In the genomic region with DNA sequence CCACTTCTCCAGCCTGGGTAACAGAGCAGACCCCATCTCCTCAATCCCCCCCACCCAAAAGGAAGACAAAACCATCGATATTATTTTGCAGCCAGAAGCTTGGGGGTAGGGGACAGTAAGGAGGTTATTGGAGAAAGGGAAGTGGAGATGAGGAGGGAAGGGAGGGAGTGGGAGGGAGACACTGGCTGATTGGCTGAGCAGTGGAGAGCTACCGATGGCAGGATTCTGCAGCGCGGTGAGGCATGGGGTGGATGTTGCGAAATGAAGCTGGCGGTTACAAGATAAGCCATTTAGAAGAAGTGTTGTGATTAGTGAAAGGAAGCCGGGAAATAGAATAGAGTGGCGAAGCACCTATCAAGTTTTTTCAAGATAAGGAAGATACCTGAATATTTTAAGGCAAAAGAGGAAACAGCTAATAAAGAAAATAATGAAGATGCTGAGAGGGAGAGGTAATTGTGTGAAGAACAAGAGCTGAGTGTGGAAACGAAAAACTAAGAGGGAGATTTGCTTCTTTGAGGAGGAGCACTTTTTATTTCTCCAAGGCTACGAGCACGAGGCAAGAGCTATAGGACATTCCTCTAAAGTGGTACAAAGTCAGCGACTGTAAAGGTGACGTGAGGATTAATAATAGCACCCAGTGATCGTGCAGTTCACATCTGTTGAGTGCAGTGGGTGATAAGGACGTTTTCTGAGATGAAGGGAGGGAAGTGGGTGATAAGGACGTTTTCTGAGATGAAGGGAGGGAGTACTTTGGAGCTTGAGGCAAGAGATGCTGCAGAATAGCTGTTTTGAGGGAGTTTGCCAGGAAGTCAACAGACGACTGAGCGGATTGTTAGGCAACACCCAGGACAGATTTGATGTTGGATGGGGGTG, we compare ENCODE assay signal across 10 cellular contexts.
DNase-seq lines count a peak whose midpoint lies in the region; ATAC-seq, FAIRE-seq and TF ChIP-seq lines count a peak whose summit lies in the region.
"Had no signal": no experiment of that assay in that cellular context is flagged by ENCODE, and none has a peak within 500 bp of the region (broad histone marks: within the 10 kb centered on the region; RNA-seq: fewer than 3 reads in every experiment).

No MANE protein-coding gene starts in this region.

- 0 out of 2 replicates have a peak overlapping the region, but pooled peaks have one; percentile 61 for H2BK20ac ChIP-seq in H1 (ENCODE audit: low read length)

- no peaks in the 10 kb centered on the region for H3K9me3 Mint-ChIP-seq in CD8-positive, alpha-beta T cell
- H3K9me3 Mint-ChIP-seq: neural crest cell had no signal

- H2AFZ ChIP-seq in H1 (ENCODE audit: low read length) = no peak overlapping the region

- peak overlapping the region; percentile 25; the same call in 1 of the 2 replicates for H2BK15ac ChIP-seq in H1 (ENCODE audit: low read length)

- FAIRE-seq in H1 (lab: Jason Lieb, UNC) = no peak

- no peak for TF ChIP-seq RAD21 in H1 (IDR thresholded peaks at IDR 0.05 in 1 of 2, conservative IDR thresholded peaks at IDR 0.05 in 1 of 2; ENCODE audit: low read depth in 2 of 2, low read length in 2 of 2)

- no peak overlapping the region for H4K5ac ChIP-seq in H1 (ENCODE audit: insufficient read length, low read depth, low read length)

- peaks cover 2% of the 10 kb centered on the region for H3K36me3 Mint-ChIP-seq in CD8-positive, alpha-beta T cell

- no peaks in the 10 kb centered on the region for H3K23me2 ChIP-seq in H1 (ENCODE audit: low read depth, low read length)

- intact Hi-C loops in CD8-positive, alpha-beta T cell (cut with DNase I, micrococcal nuclease) = no loop called here
- intact Hi-C loops in psoas muscle (cut with DNase I) = no loop called here

- H3K27me3 Mint-ChIP-seq in CD8-positive, alpha-beta T cell (ENCODE audit: low read depth) = peaks cover 4% of the 10 kb centered on the region

- no peak overlapping the region for H2BK120ac ChIP-seq in H1 (replicated peaks; ENCODE audit: low read depth, low read length)

- CTCF ChIA-PET in CD8-positive, alpha-beta T cell (lab: Charles Lee) = interaction anchor here (1.1 to 2.7 kb wide), 3 partner anchors 9 to 251 kb away, joined by 4 to 24 read pairs (median 11); no protein-coding TSS in a partner anchor
- CTCF ChIA-PET in H1 (lab: Charles Lee; ENCODE audit: partially characterized antibody) = interaction anchor here (1.0 to 2.0 kb wide), 5 partner anchors 9 to 128 kb away, joined by 3 to 16 read pairs (median 3); a partner anchor contains a TSS

- H3K4ac ChIP-seq in H1 (replicated peaks; ENCODE audit: insufficient read length, low read depth, low read length) = no peak overlapping the region

- H3K27me3 ChIP-seq in CD8-positive, alpha-beta T cell (ENCODE audit: insufficient read depth, low read length) = no peaks in the 10 kb centered on the region
- H3K27me3 ChIP-seq in H1 (replicated peaks in 1 of 4; ENCODE audit: control insufficient read depth in 3 of 4, extremely low read depth in 1 of 4, insufficient read depth in 3 of 4, low read length in 3 of 4) (no peaks in the 10 kb centered on the region), psoas muscle (ENCODE audit: insufficient read depth in 3 of 3, low read length in 2 of 3) (no peaks in the 10 kb centered on the region), foreskin keratinocyte (no peaks in the 10 kb centered on the region)

- H2AK5ac ChIP-seq in H1 (ENCODE audit: low read depth, low read length) = 0 out of 2 replicates have a peak overlapping the region, but pooled peaks have one; percentile 67

- DNase-seq in CD8-positive, alpha-beta T cell = no peak
- peak; percentile 25 for DNase-seq in OCI-M2 (lab: John Stamatoyannopoulos, UW; ENCODE audit: unreplicated experiment)
- DNase-seq in H1 (ENCODE audit: low read depth in 1 of 2, low spot score in 2 of 2) = peak in 1 of 2 experiments; percentile 52
- DNase-seq in midbrain (lab: John Stamatoyannopoulos, UW) = peak; percentile 30
- DNase-seq in psoas muscle = no peak
- no peak for DNase-seq in foreskin keratinocyte
- no peak for DNase-seq in cortex of kidney (lab: John Stamatoyannopoulos, UW)
- DNase-seq: effector memory CD4-positive, alpha-beta T cell had no signal

- H3K9ac ChIP-seq in H1 (replicated peaks in 1 of 4; ENCODE audit: extremely low read depth in 1 of 4, low read depth in 3 of 4, low read length in 3 of 4) = no peak overlapping the region

- no peak for ATAC-seq in CD8-positive, alpha-beta T cell
- no peak for ATAC-seq in psoas muscle
- no peak for ATAC-seq in GM18861 (IDR thresholded peaks at IDR 0.05; ENCODE audit: unreplicated experiment)
- no peak for ATAC-seq in foreskin keratinocyte

- H3K9me3 ChIP-seq in CD8-positive, alpha-beta T cell (ENCODE audit: low read length) = no peaks in the 10 kb centered on the region
- H3K9me3 ChIP-seq in H1 (ENCODE audit: insufficient read depth in 2 of 2, low read depth in 1 of 2, low read length in 1 of 2) = peaks cover 0 to 3% of the 10 kb centered on the region in 2 experiments; a peak in 1 of 4 replicates
- H3K9me3 ChIP-seq in psoas muscle = no peaks in the 10 kb centered on the region

- H4K91ac ChIP-seq in H1 (replicated peaks; ENCODE audit: insufficient read length, low read length) = no peak overlapping the region

- H4K20me1 ChIP-seq in H1 (replicated peaks in 1 of 2; ENCODE audit: control insufficient read depth in 1 of 2, insufficient read depth in 2 of 2, low read length in 2 of 2) = no peaks in the 10 kb centered on the region

- H3K14ac ChIP-seq in H1 (ENCODE audit: insufficient read length) = no peak overlapping the region

- no peaks in the 10 kb centered on the region for H3K79me2 ChIP-seq in H1 (ENCODE audit: control insufficient read depth in 1 of 2, insufficient read depth in 2 of 2, low read length in 2 of 2)

- no peak overlapping the region for H3K27ac ChIP-seq in CD8-positive, alpha-beta T cell (ENCODE audit: low read depth, low read length)
- no peak overlapping the region for H3K27ac ChIP-seq in H1 (ENCODE audit: low read depth, low read length)
- no peak overlapping the region for H3K27ac ChIP-seq in psoas muscle
- no peak overlapping the region for H3K27ac ChIP-seq in foreskin keratinocyte

- TF ChIP-seq CTCF in CD8-positive, alpha-beta T cell (IDR thresholded peaks at IDR 0.05) = no peak
- TF ChIP-seq CTCF in H1 (IDR thresholded peaks at IDR 0.05; ENCODE audit: control extremely low read depth in 1 of 3, insufficient read depth in 1 of 3, low read depth in 1 of 3, low read length in 3 of 3) (no peak), psoas muscle (IDR thresholded peaks at IDR 0.05) (no peak), foreskin keratinocyte (conservative IDR thresholded peaks at IDR 0.05) (no peak)

- H3K79me1 ChIP-seq in H1 (ENCODE audit: low read depth, low read length) = no peaks in the 10 kb centered on the region

- TF ChIP-seq POLR2A in H1 (IDR thresholded peaks at IDR 0.05; ENCODE audit: control extremely low read depth in 1 of 2, low read depth in 2 of 2, low read length in 2 of 2) = no peak

- peaks cover 13% of the 10 kb centered on the region for H3K4me1 Mint-ChIP-seq in CD8-positive, alpha-beta T cell (ENCODE audit: low read depth)

- no peak overlapping the region for H3K4me3 ChIP-seq in CD8-positive, alpha-beta T cell (ENCODE audit: low read depth, low read length)
- no peak overlapping the region for H3K4me3 ChIP-seq in H1 (ENCODE audit: extremely low read depth in 1 of 4, insufficient read depth in 2 of 4, low read depth in 3 of 4, low read length in 4 of 4)
- no peak overlapping the region for H3K4me3 ChIP-seq in psoas muscle

- H4K8ac ChIP-seq in H1 (ENCODE audit: extremely low read depth, insufficient read depth, low read length) = no peak overlapping the region

- no peak overlapping the region for H3K56ac ChIP-seq in H1 (replicated peaks; ENCODE audit: insufficient read length, low read depth, low read length)

- H3K4me3 Mint-ChIP-seq in CD8-positive, alpha-beta T cell = peak overlapping the region; percentile 46
- H3K4me3 Mint-ChIP-seq: neural crest cell had no signal

- no peak overlapping the region for H3K23ac ChIP-seq in H1 (ENCODE audit: insufficient read length)

- no peak overlapping the region; the same call in 1 of the 2 replicates for H2BK12ac ChIP-seq in H1 (ENCODE audit: low read depth, low read length)

- no peak for TF ChIP-seq EP300 in H1 (IDR thresholded peaks at IDR 0.05; ENCODE audit: borderline replicate concordance in 1 of 2, low read depth in 2 of 2, low read length in 2 of 2)

- POLR2A ChIA-PET in CD8-positive, alpha-beta T cell (lab: Charles Lee) = no interaction called here
- POLR2A ChIA-PET in H1 (lab: Charles Lee; ENCODE audit: partially characterized antibody) = interaction anchor here (1.1 to 1.6 kb wide), 4 partner anchors 9 to 205 kb away, joined by 3 to 4 read pairs (median 4); a partner anchor contains a TSS

- H3K18ac ChIP-seq in H1 (ENCODE audit: extremely low read depth, low read length) = peak overlapping the region; percentile 80; the same call in 1 of the 2 replicates

- H3K36me3 ChIP-seq in CD8-positive, alpha-beta T cell (ENCODE audit: insufficient read depth, low read length) = no peaks in the 10 kb centered on the region
- H3K36me3 ChIP-seq in H1 (ENCODE audit: control insufficient read depth in 2 of 4, insufficient read depth in 4 of 4, low read length in 3 of 4) (no peaks in the 10 kb centered on the region; a peak in 2 of 8 replicates), psoas muscle (ENCODE audit: insufficient read depth in 1 of 2, low read depth in 1 of 2) (no peaks in the 10 kb centered on the region)

- H2BK5ac ChIP-seq in H1 (ENCODE audit: low read depth, low read length) = 0 out of 2 replicates have a peak overlapping the region, but pooled peaks have one; percentile 30

- H3K4me1 ChIP-seq in CD8-positive, alpha-beta T cell (ENCODE audit: insufficient read depth, low read length) = peaks cover 11% of the 10 kb centered on the region
- H3K4me1 ChIP-seq in H1 (replicated peaks in 1 of 4; ENCODE audit: control insufficient read depth in 3 of 4, insufficient read depth in 4 of 4, low read length in 3 of 4) = peaks cover 2 to 14% (median 6%) of the 10 kb centered on the region in 4 experiments; a peak in 5 of 7 replicates
- H3K4me1 ChIP-seq in psoas muscle = no peaks in the 10 kb centered on the region
- no peaks in the 10 kb centered on the region for H3K4me1 ChIP-seq in foreskin keratinocyte

- H3K4me2 ChIP-seq in H1 (ENCODE audit: insufficient read depth in 1 of 2, low read depth in 2 of 2, low read length in 2 of 2) = no peak overlapping the region

- 68% methylated on average over 18 of the region's 18 CpGs; no CpG with 5 or more reads in 1 of the 2 experiments for WGBS in H1 (ENCODE audit: extremely low coverage in 1 of 2, insufficient coverage in 1 of 2, insufficient read length in 1 of 2, insufficient replicate concordance in 2 of 2, low coverage in 1 of 2, low lambda C conversion rate in 2 of 2, missing lambda C conversion rate in 1 of 2), 2 experiments
- 72 to 77% (median 77%) methylated on average over 18 of the region's 18 CpGs for WGBS in psoas muscle, 3 donors

- H3K27ac Mint-ChIP-seq in CD8-positive, alpha-beta T cell = no peak overlapping the region

TF ChIP-seq in H1, 55 proteins besides CTCF, POLR2A, EP300 and RAD21:
- TF ChIP-seq CEBPB (IDR thresholded peaks at IDR 0.05; ENCODE audit: low read depth, low read length) = peak; percentile 97
- TF ChIP-seq, protein P1, sequence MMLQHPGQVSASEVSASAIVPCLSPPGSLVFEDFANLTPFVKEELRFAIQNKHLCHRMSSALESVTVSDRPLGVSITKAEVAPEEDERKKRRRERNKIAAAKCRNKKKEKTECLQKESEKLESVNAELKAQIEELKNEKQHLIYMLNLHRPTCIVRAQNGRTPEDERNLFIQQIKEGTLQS (IDR thresholded peaks at IDR 0.05; ENCODE audit: insufficient read depth, low read depth, low read length) = no peak

Comparison
In these comparisons a context has a peak if more than half of its experiments do, and no peak if none do; other contexts are left out.
1. DNase-seq: peak in OCI-M2 (single experiment) and midbrain (single experiment); none in CD8-positive, alpha-beta T cell (0 of 7), psoas muscle (0 of 2), foreskin keratinocyte (0 of 2) and cortex of kidney (single experiment).